ENCODE assay signal across 17 cellular contexts in the genomic region with DNA sequence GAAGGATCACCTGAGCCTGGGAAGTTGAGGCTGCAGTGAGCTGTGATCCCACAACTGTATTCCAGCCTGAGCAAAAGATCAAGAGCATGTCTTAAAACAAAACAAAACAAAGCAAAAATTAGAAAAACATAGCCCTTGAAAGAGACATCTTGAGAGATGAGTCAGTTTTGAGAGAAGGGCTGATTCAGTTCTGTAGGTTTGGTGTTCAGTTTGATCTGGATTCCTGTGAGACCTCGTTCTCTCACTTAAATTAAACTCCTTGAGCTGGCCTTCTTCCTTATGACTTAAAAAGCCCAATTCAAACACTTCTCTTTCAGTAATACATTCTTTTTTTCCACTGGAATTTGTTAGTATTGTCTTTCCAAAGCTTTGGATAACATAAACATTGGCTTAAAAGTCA.
A peak's percentile ranks its signal among the peaks of the same experiment; 100 is the strongest.
DNase-seq lines count a peak whose midpoint lies in the region; ATAC-seq and TF ChIP-seq lines count a peak whose summit lies in the region.
"Had no signal": no experiment of that assay in that cellular context is flagged by ENCODE, and none has a peak within 500 bp of the region (broad histone marks: within the 10 kb centered on the region; RNA-seq: fewer than 3 reads in every experiment).

No MANE protein-coding gene starts in this region.

- ATAC-seq in activated CD4-positive, alpha-beta T cell treated with anti-CD3 and anti-CD28 coated beads for 36 hours: peak; percentile 76
- no peak for ATAC-seq in effector memory CD8-positive, alpha-beta T cell (replicated peaks)
- ATAC-seq: heart left ventricle had no signal

- CTCF ChIA-PET in activated CD4-positive, alpha-beta T cell treated with anti-CD3 and anti-CD28 coated beads for 36 hours (lab: Charles Lee): no interaction called here

- no peak overlapping the region for H3K4me3 Mint-ChIP-seq in activated CD4-positive, alpha-beta T cell treated with anti-CD3 and anti-CD28 coated beads for 36 hours
- no peak overlapping the region for H3K4me3 Mint-ChIP-seq in T-helper 1 cell treated with Interleukin-12 subunit alpha and Interleukin-12 subunit beta and Interleukin-4 antibody, amounts not matched to agents 30 μg/mL and 1 μg/mL, for 36 hours
- no peak overlapping the region for H3K4me3 Mint-ChIP-seq in effector memory CD8-positive, alpha-beta T cell
- H3K4me3 Mint-ChIP-seq: activated T-cell treated with anti-CD3 and anti-CD28 coated beads, Interleukin-2, amount 50 U/mL, for 4 hours; CD14-positive monocyte; mesothelial cell of epicardium had no signal

- no peaks in the 10 kb centered on the region for H3K27me3 Mint-ChIP-seq in activated CD4-positive, alpha-beta T cell treated with anti-CD3 and anti-CD28 coated beads for 36 hours
- no peaks in the 10 kb centered on the region for H3K27me3 Mint-ChIP-seq in T-helper 1 cell treated with Interleukin-12 subunit alpha and Interleukin-12 subunit beta and Interleukin-4 antibody, amounts not matched to agents 30 μg/mL and 1 μg/mL, for 36 hours (ENCODE audit: low read depth)
- no peaks in the 10 kb centered on the region for H3K27me3 Mint-ChIP-seq in effector memory CD8-positive, alpha-beta T cell

- H3K4me1 Mint-ChIP-seq in activated CD4-positive, alpha-beta T cell treated with anti-CD3 and anti-CD28 coated beads for 36 hours: peaks cover 20% of the 10 kb centered on the region
- H3K4me1 Mint-ChIP-seq in T-helper 1 cell treated with Interleukin-12 subunit alpha and Interleukin-12 subunit beta and Interleukin-4 antibody, amounts not matched to agents 30 μg/mL and 1 μg/mL, for 36 hours (ENCODE audit: low read depth): peaks cover 8% of the 10 kb centered on the region
- H3K4me1 Mint-ChIP-seq in effector memory CD8-positive, alpha-beta T cell (ENCODE audit: low read depth in 2 of 2): no peaks in the 10 kb centered on the region
- H3K4me1 Mint-ChIP-seq: CD14-positive monocyte had no signal

- no peak overlapping the region for H3K4me3 ChIP-seq in fibroblast of mammary gland (ENCODE audit: control insufficient read depth, low read depth, low read length)
- H3K4me3 ChIP-seq in skeletal muscle satellite cell (ENCODE audit: low read length): peak overlapping the region; percentile 14
- H3K4me3 ChIP-seq: adrenal gland, heart left ventricle, skin epidermis had no signal

- intact Hi-C loops in activated CD4-positive, alpha-beta T cell treated with anti-CD3 and anti-CD28 coated beads for 36 hours (cut with DNase I, micrococcal nuclease): no loop called here

- H3K4me2 ChIP-seq in skeletal muscle satellite cell (ENCODE audit: low read length): peak overlapping the region; percentile 55

- H3K36me3 Mint-ChIP-seq in activated CD4-positive, alpha-beta T cell treated with anti-CD3 and anti-CD28 coated beads for 36 hours (ENCODE audit: low read depth): no peaks in the 10 kb centered on the region
- H3K36me3 Mint-ChIP-seq in T-helper 1 cell treated with Interleukin-12 subunit alpha and Interleukin-12 subunit beta and Interleukin-4 antibody, amounts not matched to agents 30 μg/mL and 1 μg/mL, for 36 hours (ENCODE audit: low read depth): no peaks in the 10 kb centered on the region
- H3K36me3 Mint-ChIP-seq in effector memory CD8-positive, alpha-beta T cell (ENCODE audit: insufficient read depth): no peaks in the 10 kb centered on the region
- H3K36me3 Mint-ChIP-seq: CD14-positive monocyte had no signal

- DNase-seq in activated CD4-positive, alpha-beta T cell treated with anti-CD3 and anti-CD28 coated beads for 36 hours: no peak
- no peak for DNase-seq in activated CD4-positive, alpha-beta T cell treated with anti-CD3 and anti-CD28 coated beads, Interleukin-2, amount 50 U/mL, for 48 hours
- DNase-seq in fibroblast of mammary gland (ENCODE audit: low read depth) (peak; percentile 66), NCI-H748 (lab: John Stamatoyannopoulos, UW; ENCODE audit: unreplicated experiment) (no peak), NCI-H1092 (lab: John Stamatoyannopoulos, UW) (no peak)
- no peak for DNase-seq in effector memory CD8-positive, alpha-beta T cell
- DNase-seq: activated CD4-positive, alpha-beta T cell treated with anti-CD3 and anti-CD28 coated beads, Interleukin-2, amount 50 U/mL, for 1 hour; activated T-cell treated with anti-CD3 and anti-CD28 coated beads, Interleukin-2, amount 50 U/mL, for 4 hours; heart left ventricle; NCI-H2029; NCI-H510A had no signal

- H3K27ac Mint-ChIP-seq in activated CD4-positive, alpha-beta T cell treated with anti-CD3 and anti-CD28 coated beads for 36 hours: no peak overlapping the region
- H3K27ac Mint-ChIP-seq in T-helper 1 cell treated with Interleukin-12 subunit alpha and Interleukin-12 subunit beta and Interleukin-4 antibody, amounts not matched to agents 30 μg/mL and 1 μg/mL, for 36 hours: peak overlapping the region; percentile 31
- H3K27ac Mint-ChIP-seq in effector memory CD8-positive, alpha-beta T cell: peak overlapping the region in 1 of 2 donors; percentile 30
- H3K27ac Mint-ChIP-seq: CD14-positive monocyte, mesothelial cell of epicardium had no signal

- POLR2A ChIA-PET in activated CD4-positive, alpha-beta T cell treated with anti-CD3 and anti-CD28 coated beads for 36 hours (lab: Charles Lee): no interaction called here

- no peaks in the 10 kb centered on the region for H3K9me3 Mint-ChIP-seq in activated CD4-positive, alpha-beta T cell treated with anti-CD3 and anti-CD28 coated beads for 36 hours (ENCODE audit: low read depth)
- no peaks in the 10 kb centered on the region for H3K9me3 Mint-ChIP-seq in T-helper 1 cell treated with Interleukin-12 subunit alpha and Interleukin-12 subunit beta and Interleukin-4 antibody, amounts not matched to agents 30 μg/mL and 1 μg/mL, for 36 hours
- H3K9me3 Mint-ChIP-seq in effector memory CD8-positive, alpha-beta T cell: no peaks in the 10 kb centered on the region
- H3K9me3 Mint-ChIP-seq: activated T-cell treated with anti-CD3 and anti-CD28 coated beads, Interleukin-2, amount 50 U/mL, for 4 hours had no signal

- no peaks in the 10 kb centered on the region for H3K9me3 ChIP-seq in skeletal muscle satellite cell (replicated peaks; ENCODE audit: low read length)
- H3K9me3 ChIP-seq: adrenal gland, heart left ventricle had no signal

- no peaks in the 10 kb centered on the region for H3K36me3 ChIP-seq in skeletal muscle satellite cell (ENCODE audit: insufficient read depth, low read length)
- H3K36me3 ChIP-seq: adrenal gland, heart left ventricle had no signal

- H3K27me3 ChIP-seq in skeletal muscle satellite cell (ENCODE audit: control insufficient read depth, insufficient read depth, low read length): no peaks in the 10 kb centered on the region
- H3K27me3 ChIP-seq: adrenal gland, heart left ventricle had no signal

- H3K9ac ChIP-seq in skeletal muscle satellite cell (ENCODE audit: low read depth, low read length): no peak overlapping the region

- H3K4me1 ChIP-seq in skeletal muscle satellite cell (ENCODE audit: control insufficient read depth, insufficient read depth, low read length): peaks cover 19% of the 10 kb centered on the region
- H3K4me1 ChIP-seq: heart left ventricle had no signal

- TF ChIP-seq CTCF in fibroblast of mammary gland (conservative IDR thresholded peaks at IDR 0.05; ENCODE audit: control insufficient read depth, insufficient read depth, low read depth, low read length): no peak
